In the genomic region with DNA sequence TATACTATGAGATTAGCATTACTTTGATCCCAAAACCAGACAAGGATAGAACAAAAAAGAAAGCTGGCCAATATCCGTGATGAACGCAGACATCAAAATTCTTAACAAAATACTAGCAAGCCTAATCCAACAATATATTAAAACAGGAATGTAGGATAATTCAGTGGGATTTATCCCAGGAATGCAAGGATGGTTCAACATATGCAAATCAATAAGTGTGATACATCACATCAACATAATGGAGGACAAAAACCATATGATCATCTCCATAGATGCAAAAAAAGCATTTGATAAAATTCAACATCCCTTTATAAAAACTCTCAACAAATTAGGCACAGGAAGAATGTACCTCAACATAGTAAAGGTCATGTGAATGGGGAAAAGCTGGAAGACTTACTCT, we compare ENCODE assay signal across 11 cellular contexts.
"Had no signal": no experiment of that assay in that cellular context is flagged by ENCODE, and none has a peak within 500 bp of the region (broad histone marks: within the 10 kb centered on the region; RNA-seq: fewer than 3 reads in every experiment).

No MANE protein-coding gene starts in this region.

- ATAC-seq: GM23338, HCT116 had no signal

- H3K4me1 ChIP-seq: HAP-1 had no signal

- FAIRE-seq: H1, H54 had no signal

- H3K4me2 ChIP-seq: GM23338 had no signal

- H3K36me3 ChIP-seq: HAP-1 had no signal

- H3K9me3 ChIP-seq: HAP-1 had no signal

- H3K9ac ChIP-seq: GM23248 had no signal

- H3K27ac ChIP-seq: GM23248 had no signal

- H2AFZ ChIP-seq: GM23248, GM23338 had no signal

- H3K4me3 ChIP-seq: GM23248, GM23338, HAP-1 had no signal

- DNase-seq: GM23248, GOT3, H7, H9, HCEC 1CT, HFFc6 had no signal

- H3K27ac Mint-ChIP-seq: GM23338, H9, HFFc6 had no signal

- H3K4me3 Mint-ChIP-seq: GM23338, H9, HFFc6 had no signal
